In the genomic region with DNA sequence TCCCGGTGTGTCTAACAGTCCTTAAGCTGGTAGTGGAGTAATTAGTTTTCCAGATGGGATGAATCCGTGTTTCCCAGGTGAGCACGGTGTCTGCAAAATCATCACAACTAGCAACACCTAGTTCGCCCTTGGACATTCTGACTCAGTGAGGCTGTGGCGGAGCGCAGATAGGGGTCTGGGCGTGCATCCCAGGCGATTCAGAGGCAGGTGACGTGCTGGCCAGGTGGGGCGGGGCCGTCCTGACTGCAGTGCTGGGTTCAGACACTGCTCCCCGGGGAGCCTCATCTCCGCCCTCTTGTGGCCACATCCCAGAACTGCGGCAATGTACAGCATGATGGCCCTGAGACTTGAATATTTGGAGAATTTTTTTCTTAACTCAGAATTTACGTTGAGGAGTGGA, we compare ENCODE assay signal across 8 cellular contexts.
DNase-seq lines count a peak whose midpoint lies in the region; ATAC-seq and TF ChIP-seq lines count a peak whose summit lies in the region.

No MANE protein-coding gene starts in this region.

- H3K4me3 ChIP-seq in GM12875 (ENCODE audit: low read depth, low read length) (no peak overlapping the region), heart right ventricle (no peak overlapping the region)

- peak; percentile 88 for TF ChIP-seq CTCF in GM12875 (IDR thresholded peaks at IDR 0.05; ENCODE audit: borderline replicate concordance, insufficient read depth, low read depth, low read length)
- peak; percentile 74 to 97 (median 91) for TF ChIP-seq CTCF in heart right ventricle (IDR thresholded peaks at IDR 0.05)

- H3K27me3 ChIP-seq in heart right ventricle, result no peaks in the 10 kb centered on the region

- H3K9me3 ChIP-seq in heart right ventricle, result no peaks in the 10 kb centered on the region

- peaks cover 0 to 20% (median 3%) of the 10 kb centered on the region in 9 donors for H3K4me1 ChIP-seq in heart right ventricle

- WGBS in heart right ventricle, 2 donors, result 11 to 16% methylated on average over 15 of the region's 15 CpGs

- H3K27ac ChIP-seq in heart right ventricle, result no peak overlapping the region

- ATAC-seq in HG02759 (IDR thresholded peaks at IDR 0.05; ENCODE audit: unreplicated experiment) (peak; percentile 69), heart right ventricle (peak in 7 of 8 donors; percentile 77 to 87 (median 80))

- peak; percentile 83 for DNase-seq in NCI-H1105 (lab: John Stamatoyannopoulos, UW)
- peak; percentile 66 for DNase-seq in SKM-1 treated with dmso at 0.1 percent for 144 hours (lab: John Stamatoyannopoulos, UW; ENCODE audit: unreplicated experiment)
- peak; percentile 77 for DNase-seq in activated naive CD8-positive, alpha-beta T cell treated with anti-CD3 and anti-CD28 coated beads, Interleukin-2, amount 50 U/mL, for 16 hours (ENCODE audit: low read depth, low spot score)
- DNase-seq in heart right ventricle, result peak; percentile 75 to 85
- DNase-seq in renal cortical epithelial cell (ENCODE audit: low read depth), result peak; percentile 63
- DNase-seq in mesenteric fat pad (ENCODE audit: low spot score), result no peak

- H3K36me3 ChIP-seq in heart right ventricle, result no peaks in the 10 kb centered on the region

- intact Hi-C loops in heart right ventricle (cut with DNase I), result loop anchor here in 8 of 10 donors (1.0 to 10.0 kb wide), 8 partner anchors 101 to 229 kb away; no protein-coding TSS in a partner anchor
